In the genomic region with DNA sequence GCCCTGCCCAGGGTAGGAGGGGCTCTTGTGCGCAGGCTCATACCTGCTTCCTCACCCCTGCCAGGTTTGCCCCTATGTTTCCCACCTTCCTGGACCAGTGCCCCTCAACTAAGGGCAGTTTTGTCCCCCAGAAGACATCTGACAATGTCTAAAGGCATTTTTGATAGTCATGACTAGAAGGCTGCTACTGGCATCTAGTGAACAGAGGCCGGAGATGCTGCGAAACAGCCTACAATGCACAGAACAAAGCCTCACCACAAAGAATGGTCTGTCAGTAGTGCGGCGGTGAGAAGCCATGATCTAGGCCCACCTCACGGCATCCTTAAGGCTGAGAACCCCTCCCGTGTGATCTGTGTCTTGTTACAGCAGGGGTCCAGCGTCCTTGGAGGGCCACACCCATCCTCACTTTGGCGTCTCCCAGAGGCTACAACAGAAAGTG, we compare ENCODE assay signal across 12 cellular contexts.
A peak's percentile ranks its signal among the peaks of the same experiment; 100 is the strongest.
DNase-seq lines count a peak whose midpoint lies in the region; ATAC-seq, FAIRE-seq and TF ChIP-seq lines count a peak whose summit lies in the region.
"Had no signal": no experiment of that assay in that cellular context is flagged by ENCODE, and none has a peak within 500 bp of the region (broad histone marks: within the 10 kb centered on the region; RNA-seq: fewer than 3 reads in every experiment).

No MANE protein-coding gene starts in this region.

- peak; percentile 53 for TF ChIP-seq CTCF in BE2C (IDR thresholded peaks at IDR 0.05; ENCODE audit: low read depth, low read length)
- TF ChIP-seq CTCF in GM20000 (IDR thresholded peaks at IDR 0.05; ENCODE audit: extremely low read depth, missing control alignments), result peak; percentile 56
- no peak for TF ChIP-seq CTCF in pancreas (IDR thresholded peaks at IDR 0.05)

- H3K9me3 ChIP-seq in BE2C, result no peaks in the 10 kb centered on the region
- H3K9me3 ChIP-seq in pancreas, result no peaks in the 10 kb centered on the region
- H3K9me3 ChIP-seq: suprapubic skin had no signal

- no peaks in the 10 kb centered on the region for H3K27me3 ChIP-seq in BE2C
- no peaks in the 10 kb centered on the region for H3K27me3 ChIP-seq in pancreas
- H3K27me3 ChIP-seq: suprapubic skin had no signal

- H3K36me3 Mint-ChIP-seq in activated CD8-positive, alpha-beta T cell treated with anti-CD3 and anti-CD28 coated beads, Interleukin-2, amount 10 ng/mL, durations not matched to agents 7 days and 5 days (ENCODE audit: low read depth), result no peaks in the 10 kb centered on the region
- no peaks in the 10 kb centered on the region for H3K36me3 Mint-ChIP-seq in activated T-cell treated with anti-CD3 and anti-CD28 coated beads, Interleukin-2, amount 50 U/mL, for 24 hours (ENCODE audit: low read depth)
- H3K36me3 Mint-ChIP-seq: immature natural killer cell had no signal

- H3K27ac Mint-ChIP-seq in activated CD8-positive, alpha-beta T cell treated with anti-CD3 and anti-CD28 coated beads, Interleukin-2, amount 10 ng/mL, durations not matched to agents 7 days and 5 days, result peak overlapping the region; percentile 58
- no peak overlapping the region for H3K27ac Mint-ChIP-seq in activated T-cell treated with anti-CD3 and anti-CD28 coated beads, Interleukin-2, amount 50 U/mL, for 24 hours

- H3K4me1 ChIP-seq in BE2C (peaks cover 8% of the 10 kb centered on the region), pancreas (peaks cover 0 to 5% (median 0%) of the 10 kb centered on the region in 3 donors)

- whole genome bisulfite sequencing in pancreas, 2 donors, result 85 to 88% methylated on average over 9 of the region's 9 CpGs

- H3K4me1 Mint-ChIP-seq in activated CD8-positive, alpha-beta T cell treated with anti-CD3 and anti-CD28 coated beads, Interleukin-2, amount 10 ng/mL, durations not matched to agents 7 days and 5 days (ENCODE audit: low read depth), result peaks cover 19% of the 10 kb centered on the region
- peaks cover 4% of the 10 kb centered on the region for H3K4me1 Mint-ChIP-seq in activated T-cell treated with anti-CD3 and anti-CD28 coated beads, Interleukin-2, amount 50 U/mL, for 24 hours (ENCODE audit: low read depth)

- no peak overlapping the region for H3K4me3 ChIP-seq in BE2C (ENCODE audit: low read depth, low read length)
- H3K4me3 ChIP-seq in pancreas, result no peak overlapping the region
- H3K4me3 ChIP-seq: suprapubic skin had no signal

- peak; percentile 38 for ATAC-seq in activated CD8-positive, alpha-beta T cell treated with anti-CD3 and anti-CD28 coated beads, Interleukin-2, amount 10 ng/mL, durations not matched to agents 7 days and 5 days
- ATAC-seq in pancreas, result no peak

- intact Hi-C loops in pancreas (cut with DNase I), result loop anchor here in 2 of 3 donors (5.0 to 10.0 kb wide), 2 partner anchors 485 to 493 kb away; no protein-coding TSS in a partner anchor

- H3K36me3 ChIP-seq in BE2C (no peaks in the 10 kb centered on the region), pancreas (no peaks in the 10 kb centered on the region)
- H3K36me3 ChIP-seq: suprapubic skin had no signal

- no peak overlapping the region for H3K4me3 Mint-ChIP-seq in activated CD8-positive, alpha-beta T cell treated with anti-CD3 and anti-CD28 coated beads, Interleukin-2, amount 10 ng/mL, durations not matched to agents 7 days and 5 days
- H3K4me3 Mint-ChIP-seq in activated T-cell treated with anti-CD3 and anti-CD28 coated beads, Interleukin-2, amount 50 U/mL, for 24 hours, result no peak overlapping the region
- H3K4me3 Mint-ChIP-seq: immature natural killer cell had no signal

- peak; percentile 22 for DNase-seq in BE2C
- no peak for DNase-seq in GM20000 (ENCODE audit: low spot score)
- peak; percentile 37 for DNase-seq in activated CD8-positive, alpha-beta T cell treated with anti-CD3 and anti-CD28 coated beads, Interleukin-2, amount 10 ng/mL, durations not matched to agents 7 days and 5 days
- DNase-seq in iPS-NIHi7 (ENCODE audit: extremely low spot score), result peak; percentile 9
- no peak for DNase-seq in pancreas
- DNase-seq in HCEC 1CT, result no peak
- no peak for DNase-seq in activated T-cell treated with anti-CD3 and anti-CD28 coated beads, Interleukin-2, amount 50 U/mL, for 24 hours
- DNase-seq in activated T-cell treated with anti-CD3 and anti-CD28 coated beads, Interleukin-2, amount 50 U/mL, for 1 hour, result no peak
- DNase-seq: DND-41, immature natural killer cell, T1000 had no signal

- no peaks in the 10 kb centered on the region for H3K9me3 Mint-ChIP-seq in activated CD8-positive, alpha-beta T cell treated with anti-CD3 and anti-CD28 coated beads, Interleukin-2, amount 10 ng/mL, durations not matched to agents 7 days and 5 days (ENCODE audit: insufficient read depth)
- no peaks in the 10 kb centered on the region for H3K9me3 Mint-ChIP-seq in activated T-cell treated with anti-CD3 and anti-CD28 coated beads, Interleukin-2, amount 50 U/mL, for 24 hours
- H3K9me3 Mint-ChIP-seq: immature natural killer cell had no signal

- POLR2A ChIA-PET in activated CD8-positive, alpha-beta T cell treated with anti-CD3 and anti-CD28 coated beads, Interleukin-2, amount 10 ng/mL, durations not matched to agents 7 days and 5 days (lab: Charles Lee), result interaction anchor here (1.0 kb wide), 1 partner anchor 211 kb away, joined by 3 read pairs; no protein-coding TSS in a partner anchor

- FAIRE-seq in pancreas (lab: Jason Lieb, UNC), result no peak

- H3K27ac ChIP-seq in pancreas, result no peak overlapping the region

- CTCF ChIA-PET in activated CD8-positive, alpha-beta T cell treated with anti-CD3 and anti-CD28 coated beads, Interleukin-2, amount 10 ng/mL, durations not matched to agents 7 days and 5 days (lab: Charles Lee), result interaction anchor here (0.6 to 4.4 kb wide), 15 partner anchors 88 to 493 kb away, joined by 3 to 32 read pairs (median 3); no protein-coding TSS in a partner anchor

- no peaks in the 10 kb centered on the region for H3K27me3 Mint-ChIP-seq in activated CD8-positive, alpha-beta T cell treated with anti-CD3 and anti-CD28 coated beads, Interleukin-2, amount 10 ng/mL, durations not matched to agents 7 days and 5 days (ENCODE audit: low read depth)
- H3K27me3 Mint-ChIP-seq in activated T-cell treated with anti-CD3 and anti-CD28 coated beads, Interleukin-2, amount 50 U/mL, for 24 hours, result no peaks in the 10 kb centered on the region

Comparison
In these comparisons a context has a peak if more than half of its experiments do, and no peak if none do; other contexts are left out.
1. DNase-seq: peak in BE2C (single experiment), activated CD8-positive, alpha-beta T cell treated with anti-CD3 and anti-CD28 coated beads, Interleukin-2, amount 10 ng/mL, durations not matched to agents 7 days and 5 days (single experiment) and iPS-NIHi7 (single experiment); none in GM20000 (single experiment), pancreas (0 of 6), HCEC 1CT (single experiment), activated T-cell treated with anti-CD3 and anti-CD28 coated beads, Interleukin-2, amount 50 U/mL, for 24 hours (single experiment) and activated T-cell treated with anti-CD3 and anti-CD28 coated beads, Interleukin-2, amount 50 U/mL, for 1 hour (single experiment).
2. CTCF ChIP-seq: peak in BE2C (single experiment) and GM20000 (single experiment); none in pancreas (0 of 4).